ENCODE assay signal across 23 cellular contexts in the genomic region with DNA sequence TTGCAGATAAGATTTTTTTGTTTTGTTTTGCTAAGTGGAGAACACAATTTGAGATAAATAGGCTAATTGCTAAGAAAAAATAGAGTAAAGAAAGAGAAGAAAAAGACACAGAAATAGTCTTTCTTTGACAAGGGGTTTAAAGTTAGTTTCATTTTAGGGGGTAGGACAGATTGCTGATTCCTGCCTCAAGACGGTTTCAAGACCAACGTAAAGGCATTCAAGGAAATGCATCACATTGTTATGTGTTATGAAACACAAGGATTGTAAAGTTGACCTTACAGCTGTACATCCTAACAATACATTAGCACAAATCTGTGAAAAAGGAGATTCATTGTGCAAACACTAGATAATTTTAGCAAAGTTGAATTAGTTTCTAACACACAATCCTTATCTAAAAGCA. TPM values are rescaled to one million over a fixed set of nuclear protein-coding genes. Genes with fewer than 3 reads are reported as not detected.
DNase-seq lines count a peak whose midpoint lies in the region; ATAC-seq, FAIRE-seq and TF ChIP-seq lines count a peak whose summit lies in the region.
"Had no signal": no experiment of that assay in that cellular context is flagged by ENCODE, and none has a peak within 500 bp of the region (broad histone marks: within the 10 kb centered on the region; RNA-seq: fewer than 3 reads in every experiment).

No MANE protein-coding gene starts in this region.

- H3K27ac ChIP-seq in keratinocyte (ENCODE audit: control insufficient read depth, insufficient read depth, low read length), result no peak overlapping the region
- peak overlapping the region in 1 of 2 donors; percentile 15 for H3K27ac ChIP-seq in tibial artery
- H3K27ac ChIP-seq: epithelial cell of prostate, prostate gland, tibial nerve had no signal

- H3K27me3 ChIP-seq in keratinocyte (ENCODE audit: control insufficient read depth, extremely low read depth, insufficient read depth, low read length), result no peaks in the 10 kb centered on the region
- H3K27me3 ChIP-seq in tibial artery, result no peaks in the 10 kb centered on the region
- H3K27me3 ChIP-seq: tibial nerve had no signal

- H3K36me3 Mint-ChIP-seq in activated T-cell treated with anti-CD3 and anti-CD28 coated beads, Interleukin-2, amount 50 U/mL, for 72 hours (ENCODE audit: insufficient read depth in 2 of 2), result peaks cover 0 to 1% of the 10 kb centered on the region in 2 donors
- H3K36me3 Mint-ChIP-seq in activated T-cell treated with anti-CD3 and anti-CD28 coated beads, Interleukin-2, amount 50 U/mL, for 24 hours (ENCODE audit: low read depth), result peaks cover 4% of the 10 kb centered on the region
- H3K36me3 Mint-ChIP-seq: activated naive CD4-positive, alpha-beta T cell treated with anti-CD3 and anti-CD28 coated beads, Interleukin-2, amount 10 ng/mL, durations not matched to agents 7 days and 5 days; brain had no signal

- no peaks in the 10 kb centered on the region for H3K79me2 ChIP-seq in keratinocyte (ENCODE audit: control insufficient read depth, insufficient read depth, low read length)

- no peaks in the 10 kb centered on the region for H3K9me1 ChIP-seq in keratinocyte (ENCODE audit: control insufficient read depth, extremely low read depth, insufficient read depth, low read length)

- H3K4me1 ChIP-seq in keratinocyte (ENCODE audit: control insufficient read depth, extremely low read depth, insufficient read depth, low read length) (no peaks in the 10 kb centered on the region), tibial artery (peaks cover 0 to 8% (median 2%) of the 10 kb centered on the region in 4 donors)
- H3K4me1 ChIP-seq: prostate gland, tibial nerve had no signal

- no peak for TF ChIP-seq CTCF in keratinocyte (optimal IDR thresholded peaks at IDR 0.05 in 1 of 3, IDR thresholded peaks at IDR 0.05 in 1 of 3, conservative IDR thresholded peaks at IDR 0.05 in 1 of 3; ENCODE audit: extremely low read depth in 1 of 3, insufficient read depth in 2 of 3, low read length in 3 of 3)
- no peak for TF ChIP-seq CTCF in tibial artery (IDR thresholded peaks at IDR 0.05)

- no peak for TF ChIP-seq POLR2A in H54 (IDR thresholded peaks at IDR 0.05; ENCODE audit: low read depth, low read length)

- H4K20me1 ChIP-seq in keratinocyte (ENCODE audit: control insufficient read depth, extremely low read depth, insufficient read depth, low read length), result no peaks in the 10 kb centered on the region

- peaks cover 2% of the 10 kb centered on the region for H3K27me3 Mint-ChIP-seq in activated T-cell treated with anti-CD3 and anti-CD28 coated beads, Interleukin-2, amount 50 U/mL, for 72 hours (ENCODE audit: low read depth)
- peaks cover 11% of the 10 kb centered on the region for H3K27me3 Mint-ChIP-seq in activated T-cell treated with anti-CD3 and anti-CD28 coated beads, Interleukin-2, amount 50 U/mL, for 24 hours
- H3K27me3 Mint-ChIP-seq: activated naive CD4-positive, alpha-beta T cell treated with anti-CD3 and anti-CD28 coated beads, Interleukin-2, amount 10 ng/mL, durations not matched to agents 7 days and 5 days; brain had no signal

- no peaks in the 10 kb centered on the region for H3K9me3 ChIP-seq in keratinocyte (ENCODE audit: control insufficient read depth, low read depth, low read length)
- H3K9me3 ChIP-seq in tibial artery, result no peaks in the 10 kb centered on the region
- H3K9me3 ChIP-seq: prostate gland had no signal

- peaks cover 3 to 4% of the 10 kb centered on the region in 2 donors for H3K9me3 Mint-ChIP-seq in activated T-cell treated with anti-CD3 and anti-CD28 coated beads, Interleukin-2, amount 50 U/mL, for 72 hours
- H3K9me3 Mint-ChIP-seq in activated T-cell treated with anti-CD3 and anti-CD28 coated beads, Interleukin-2, amount 50 U/mL, for 24 hours, result peaks cover 9% of the 10 kb centered on the region
- H3K9me3 Mint-ChIP-seq: activated naive CD4-positive, alpha-beta T cell treated with anti-CD3 and anti-CD28 coated beads, Interleukin-2, amount 10 ng/mL, durations not matched to agents 7 days and 5 days had no signal

- peak overlapping the region; percentile 35 for H3K4me2 ChIP-seq in keratinocyte (ENCODE audit: control insufficient read depth, extremely low read depth, insufficient read depth, low read depth, low read length)

- peaks cover 3% of the 10 kb centered on the region for H3K4me1 Mint-ChIP-seq in activated T-cell treated with anti-CD3 and anti-CD28 coated beads, Interleukin-2, amount 50 U/mL, for 72 hours (ENCODE audit: low read depth)
- peaks cover 3% of the 10 kb centered on the region for H3K4me1 Mint-ChIP-seq in activated T-cell treated with anti-CD3 and anti-CD28 coated beads, Interleukin-2, amount 50 U/mL, for 24 hours (ENCODE audit: low read depth)
- H3K4me1 Mint-ChIP-seq: activated naive CD4-positive, alpha-beta T cell treated with anti-CD3 and anti-CD28 coated beads, Interleukin-2, amount 10 ng/mL, durations not matched to agents 7 days and 5 days; brain; naive thymus-derived CD4-positive, alpha-beta T cell had no signal

- H3K36me3 ChIP-seq in keratinocyte (ENCODE audit: control insufficient read depth in 2 of 2, extremely low read depth in 1 of 2, insufficient read depth in 2 of 2, low read length in 2 of 2) (no peaks in the 10 kb centered on the region), tibial artery (no peaks in the 10 kb centered on the region)
- H3K36me3 ChIP-seq: prostate gland, tibial nerve had no signal

- dilution Hi-C loops in keratinocyte (cut with MboI; ENCODE audit: extremely low pct_ligation_motif_present, low sequenced_read_pairs), result no loop called here

- DNase-seq in activated T-cell treated with anti-CD3 and anti-CD28 coated beads, Interleukin-2, amount 50 U/mL, for 72 hours, result no peak
- DNase-seq in activated T-cell treated with anti-CD3 and anti-CD28 coated beads, Interleukin-2, amount 50 U/mL, for 24 hours, result no peak
- DNase-seq in amniotic epithelial cell (ENCODE audit: low read depth) (peak; percentile 37), keratinocyte (ENCODE audit: low read depth, low spot score) (no peak), tibial artery (no peak), H54 (ENCODE audit: insufficient read length, low spot score) (no peak), pons (ENCODE audit: low spot score) (no peak), D341Med (ENCODE audit: low spot score) (no peak)
- DNase-seq: activated naive CD4-positive, alpha-beta T cell treated with anti-CD3 and anti-CD28 coated beads, Interleukin-2, amount 10 ng/mL, durations not matched to agents 7 days and 5 days; activated T-cell treated with anti-CD3 and anti-CD28 coated beads for 4 hours; CD4-positive, CD25-positive, alpha-beta regulatory T cell; DMS153; naive thymus-derived CD4-positive, alpha-beta T cell; NCI-H1694; NCI-H226; RPMI8226 had no signal

- peak overlapping the region in 1 of 2 donors; percentile 49 for H3K4me3 Mint-ChIP-seq in activated T-cell treated with anti-CD3 and anti-CD28 coated beads, Interleukin-2, amount 50 U/mL, for 72 hours
- H3K4me3 Mint-ChIP-seq in activated T-cell treated with anti-CD3 and anti-CD28 coated beads, Interleukin-2, amount 50 U/mL, for 24 hours, result no peak overlapping the region
- H3K4me3 Mint-ChIP-seq: activated naive CD4-positive, alpha-beta T cell treated with anti-CD3 and anti-CD28 coated beads, Interleukin-2, amount 10 ng/mL, durations not matched to agents 7 days and 5 days; brain; CD4-positive, CD25-positive, alpha-beta regulatory T cell had no signal

- intact Hi-C loops in tibial artery (cut with DNase I; ENCODE audit: low total_unique reads), result no loop called here

- H3K4me3 ChIP-seq in keratinocyte (ENCODE audit: control insufficient read depth in 2 of 3, extremely low read depth in 1 of 3, insufficient read depth in 2 of 3, low read depth in 1 of 3, low read length in 3 of 3) (peak overlapping the region in 1 of 3 experiments; percentile 26), tibial artery (peak overlapping the region; percentile 22 to 29)
- H3K4me3 ChIP-seq: lung, prostate gland, tibial nerve had no signal

- H2AFZ ChIP-seq in keratinocyte (ENCODE audit: control insufficient read depth, low read length), result peak overlapping the region; percentile 67

- H3K27ac Mint-ChIP-seq in activated T-cell treated with anti-CD3 and anti-CD28 coated beads, Interleukin-2, amount 50 U/mL, for 72 hours, result peak overlapping the region; percentile 33
- no peak overlapping the region for H3K27ac Mint-ChIP-seq in activated T-cell treated with anti-CD3 and anti-CD28 coated beads, Interleukin-2, amount 50 U/mL, for 24 hours
- H3K27ac Mint-ChIP-seq: activated naive CD4-positive, alpha-beta T cell treated with anti-CD3 and anti-CD28 coated beads, Interleukin-2, amount 10 ng/mL, durations not matched to agents 7 days and 5 days; brain; naive thymus-derived CD4-positive, alpha-beta T cell had no signal

- H3K9ac ChIP-seq in keratinocyte (ENCODE audit: control insufficient read depth, extremely low read depth, insufficient read depth, low read length), result no peak overlapping the region

- FAIRE-seq in keratinocyte (lab: Jason Lieb, UNC) (peak; percentile 34), H54 (lab: Jason Lieb, UNC) (no peak)
- FAIRE-seq: A204.1, TTC549 had no signal

- ATAC-seq in activated T-cell treated with anti-CD3 and anti-CD28 coated beads, Interleukin-2, amount 50 U/mL, for 72 hours (replicated peaks in 1 of 2), result no peak
- ATAC-seq: naive thymus-derived CD4-positive, alpha-beta T cell had no signal

RNA-seq across cellular contexts. Expression of a gene that starts 22.7 kb away (rescaled TPM):
- total RNA-seq in activated T-cell treated with anti-CD3 and anti-CD28 coated beads, Interleukin-2, amount 50 U/mL, for 72 hours, result 10 to 100 TPM; 11.2 to 11.8 TPM
- polyA plus RNA-seq in keratinocyte, result 5.5 to 11.5 TPM (median 6.4 TPM) in 3 replicates
- 8.6 TPM for polyA plus RNA-seq in keratinocyte (2011; ENCODE audit: low read depth)
- polyA plus RNA-seq in keratinocyte (2011; cell fraction: cytosol; rRNA removed), result 4.0 and 8.3 TPM in 2 replicates
- 8.5 and 11.8 TPM in 2 replicates for polyA plus RNA-seq in keratinocyte (2011; cell fraction: nucleus; rRNA removed)
- 5.8 and 6.9 TPM in 2 replicates for polyA plus RNA-seq in keratinocyte (2012; ENCODE audit: low replicate concordance)
- polyA minus RNA-seq in keratinocyte, result 0.39 to 8.8 TPM (median 2.7 TPM) in 3 replicates
- polyA minus RNA-seq in keratinocyte (2011; cell fraction: cytosol; rRNA and poly(A)+ RNA removed), result 5.6 TPM
- polyA minus RNA-seq in keratinocyte (2011; cell fraction: nucleus; rRNA and poly(A)+ RNA removed), result 3.2 and 7.0 TPM in 2 replicates
